ENCODE assay signal across 12 cellular contexts in genomic region chr22:39171623-39172264, GRCh38. TPM values are rescaled to one million over a fixed set of nuclear protein-coding genes. Genes with fewer than 3 reads are reported as not detected.
DNase-seq lines count a peak whose midpoint lies in the region; ATAC-seq and TF ChIP-seq lines count a peak whose summit lies in the region.
"Had no signal": no experiment of that assay in that cellular context is flagged by ENCODE, and none has a peak within 500 bp of the region (broad histone marks: within the 10 kb centered on the region; RNA-seq: fewer than 3 reads in every experiment).

No MANE protein-coding gene starts in this region.

- TF ChIP-seq POLR2A in testis (IDR thresholded peaks at IDR 0.05) = no peak

- peaks cover 34 to 62% of the 10 kb centered on the region in 2 donors for H3K4me1 Mint-ChIP-seq in natural killer cell
- H3K4me1 Mint-ChIP-seq in natural killer cell treated with Interleukin-12 subunit alpha and Interleukin-12 subunit beta and Interleukin-15 and Interleukin-18, amount 100 ng/mL, for 72 hours (ENCODE audit: low read depth in 2 of 2) = peaks cover 27 to 32% of the 10 kb centered on the region in 2 donors
- peaks cover 43% of the 10 kb centered on the region for H3K4me1 Mint-ChIP-seq in T-helper 17 cell
- H3K4me1 Mint-ChIP-seq in activated T-helper 2 cell treated with anti-CD3 and anti-CD28 coated beads, Interferon-gamma antibody, Interleukin-2, Interleukin-4, amounts not matched to agents 10 μg/mL and 5 μg/mL and 100 μg/mL, durations not matched to agents 14 hours and 24 hours and 36 hours (ENCODE audit: low read depth) = peaks cover 23% of the 10 kb centered on the region

- H3K9me3 Mint-ChIP-seq in natural killer cell = no peaks in the 10 kb centered on the region
- H3K9me3 Mint-ChIP-seq in natural killer cell treated with Interleukin-12 subunit alpha and Interleukin-12 subunit beta and Interleukin-15 and Interleukin-18, amount 100 ng/mL, for 72 hours = no peaks in the 10 kb centered on the region
- H3K9me3 Mint-ChIP-seq in activated T-helper 2 cell treated with anti-CD3 and anti-CD28 coated beads, Interferon-gamma antibody, Interleukin-2, Interleukin-4, amounts not matched to agents 10 μg/mL and 5 μg/mL and 100 μg/mL, durations not matched to agents 14 hours and 24 hours and 36 hours = no peaks in the 10 kb centered on the region

- H3K9me3 ChIP-seq in T-helper 17 cell (ENCODE audit: control insufficient read depth, low read length, poor library complexity, severe bottlenecking) (no peaks in the 10 kb centered on the region), testis (no peaks in the 10 kb centered on the region)
- H3K9me3 ChIP-seq: lower lobe of right lung had no signal

- no peak overlapping the region for H3K4me3 ChIP-seq in testis

- H3K27me3 Mint-ChIP-seq in natural killer cell (ENCODE audit: low read depth in 2 of 2) = peaks cover 0 to 6% of the 10 kb centered on the region in 2 donors
- peaks cover 7% of the 10 kb centered on the region in 2 donors for H3K27me3 Mint-ChIP-seq in natural killer cell treated with Interleukin-12 subunit alpha and Interleukin-12 subunit beta and Interleukin-15 and Interleukin-18, amount 100 ng/mL, for 72 hours
- H3K27me3 Mint-ChIP-seq in T-helper 17 cell = peaks cover 14% of the 10 kb centered on the region
- peaks cover 6% of the 10 kb centered on the region for H3K27me3 Mint-ChIP-seq in activated T-helper 2 cell treated with anti-CD3 and anti-CD28 coated beads, Interferon-gamma antibody, Interleukin-2, Interleukin-4, amounts not matched to agents 10 μg/mL and 5 μg/mL and 100 μg/mL, durations not matched to agents 14 hours and 24 hours and 36 hours (ENCODE audit: low read depth)

- TF ChIP-seq CTCF in natural killer cell (IDR thresholded peaks at IDR 0.05) (no peak), testis (IDR thresholded peaks at IDR 0.05) (no peak)

- peak overlapping the region; percentile 71 to 98 for H3K27ac Mint-ChIP-seq in natural killer cell
- no peak overlapping the region for H3K27ac Mint-ChIP-seq in natural killer cell treated with Interleukin-12 subunit alpha and Interleukin-12 subunit beta and Interleukin-15 and Interleukin-18, amount 100 ng/mL, for 72 hours
- peak overlapping the region; percentile 96 for H3K27ac Mint-ChIP-seq in T-helper 17 cell
- no peak overlapping the region for H3K27ac Mint-ChIP-seq in activated T-helper 2 cell treated with anti-CD3 and anti-CD28 coated beads, Interferon-gamma antibody, Interleukin-2, Interleukin-4, amounts not matched to agents 10 μg/mL and 5 μg/mL and 100 μg/mL, durations not matched to agents 14 hours and 24 hours and 36 hours

- ATAC-seq in natural killer cell (no peak), T-helper 17 cell (no peak)
- no peak for ATAC-seq in natural killer cell treated with Interleukin-12 subunit alpha and Interleukin-12 subunit beta and Interleukin-15 and Interleukin-18, amount 100 ng/mL, for 72 hours

- no peaks in the 10 kb centered on the region for H3K27me3 ChIP-seq in testis

- DNase-seq in natural killer cell (no peak), T-helper 17 cell (no peak), mesenteric fat pad (ENCODE audit: low spot score) (peak; percentile 85), testis (no peak), hepatic stellate cell (ENCODE audit: low spot score) (no peak), DMS 273 treated with DMSO at 0.1 percent for 48 hours (lab: John Stamatoyannopoulos, UW) (no peak)
- DNase-seq in natural killer cell treated with Interleukin-12 subunit alpha and Interleukin-12 subunit beta and Interleukin-15 and Interleukin-18, amount 100 ng/mL, for 72 hours (ENCODE audit: low spot score) = no peak
- DNase-seq in activated T-helper 2 cell treated with anti-CD3 and anti-CD28 coated beads, Interferon-gamma antibody, Interleukin-2, Interleukin-4, amounts not matched to agents 10 μg/mL and 5 μg/mL and 100 μg/mL, durations not matched to agents 14 hours and 24 hours and 36 hours (ENCODE audit: low spot score) = no peak
- DNase-seq: effector CD8-positive, alpha-beta T cell; lower lobe of right lung; NK-92 treated with Interleukin-12 subunit alpha and Interleukin-12 subunit beta, amount 100 ng/mL, for 24 hours; stimulated activated CD4-positive, alpha-beta T cell treated with anti-CD3 and anti-CD28 coated beads, Interleukin-2, amount 100 ng/mL, for 24 hours had no signal

- H3K36me3 ChIP-seq in testis (ENCODE audit: low read depth, missing control alignments) = no peaks in the 10 kb centered on the region
- H3K36me3 ChIP-seq: lower lobe of right lung had no signal

- intact Hi-C loops in natural killer cell (cut with micrococcal nuclease) (loop anchor here (1.0 to 10.0 kb wide), 5 partner anchors 19 to 873 kb away; partner anchors contain the start of gene CBX7), testis (cut with DNase I; ENCODE audit: low total_unique reads) (loop anchor here (5.0 to 10.0 kb wide), 2 partner anchors 141 to 353 kb away; partner anchors contain the start of gene ATF4)
- intact Hi-C loops in activated T-helper 2 cell treated with anti-CD3 and anti-CD28 coated beads, Interferon-gamma antibody, Interleukin-2, Interleukin-4, amounts not matched to agents 10 μg/mL and 5 μg/mL and 100 μg/mL, durations not matched to agents 14 hours and 24 hours and 36 hours (cut with micrococcal nuclease) = loop anchor here (1.0 kb wide), 2 partner anchors 135 to 140 kb away; no protein-coding TSS in a partner anchor

- H3K4me3 Mint-ChIP-seq in natural killer cell (peak overlapping the region; percentile 25), T-helper 17 cell (peak overlapping the region; percentile 71)
- no peak overlapping the region for H3K4me3 Mint-ChIP-seq in natural killer cell treated with Interleukin-12 subunit alpha and Interleukin-12 subunit beta and Interleukin-15 and Interleukin-18, amount 100 ng/mL, for 72 hours
- H3K4me3 Mint-ChIP-seq in activated T-helper 2 cell treated with anti-CD3 and anti-CD28 coated beads, Interferon-gamma antibody, Interleukin-2, Interleukin-4, amounts not matched to agents 10 μg/mL and 5 μg/mL and 100 μg/mL, durations not matched to agents 14 hours and 24 hours and 36 hours (ENCODE audit: low read depth) = no peak overlapping the region

- no peak overlapping the region for H3K27ac ChIP-seq in testis
- H3K27ac ChIP-seq: lower lobe of right lung had no signal

- WGBS in testis, 2 donors = 38 to 55% methylated on average over 16 to 17 of the region's 17 CpGs

- H3K36me3 Mint-ChIP-seq in natural killer cell (no peaks in the 10 kb centered on the region), T-helper 17 cell (ENCODE audit: low read depth) (no peaks in the 10 kb centered on the region)
- no peaks in the 10 kb centered on the region for H3K36me3 Mint-ChIP-seq in natural killer cell treated with Interleukin-12 subunit alpha and Interleukin-12 subunit beta and Interleukin-15 and Interleukin-18, amount 100 ng/mL, for 72 hours
- no peaks in the 10 kb centered on the region for H3K36me3 Mint-ChIP-seq in activated T-helper 2 cell treated with anti-CD3 and anti-CD28 coated beads, Interferon-gamma antibody, Interleukin-2, Interleukin-4, amounts not matched to agents 10 μg/mL and 5 μg/mL and 100 μg/mL, durations not matched to agents 14 hours and 24 hours and 36 hours (ENCODE audit: low read depth)

- H3K4me1 ChIP-seq in testis = peaks cover 36% of the 10 kb centered on the region

RNA-seq across cellular contexts. Expression of gene CBX7, which starts 19.3 kb away (rescaled TPM):
- total RNA-seq in natural killer cell (10 to 100 TPM; 49.6 to 52.9 (median 50.0) TPM), T-helper 17 cell (10 to 100 TPM; 73.9 to 87.9 TPM), mesenteric fat pad (30.8 TPM), testis (10 to 100 TPM; 51.3 to 62.8 TPM)
- 10 to 100 TPM in 1 of 2 donors, 1 to 10 TPM in 1; 4.9 to 11.1 TPM for total RNA-seq in natural killer cell treated with Interleukin-12 subunit alpha and Interleukin-12 subunit beta and Interleukin-15 and Interleukin-18, amount 100 ng/mL, for 72 hours
- polyA plus RNA-seq in testis (ENCODE audit: insufficient read depth, low read depth, low replicate concordance) = 25.7 TPM
- total RNA-seq in activated T-helper 2 cell treated with anti-CD3 and anti-CD28 coated beads, Interferon-gamma antibody, Interleukin-2, Interleukin-4, amounts not matched to agents 10 μg/mL and 5 μg/mL and 100 μg/mL, durations not matched to agents 14 hours and 24 hours and 36 hours = 11.6 and 11.8 TPM in 2 replicates

Comparison
In these comparisons a context has a peak if more than half of its experiments do, and no peak if none do; other contexts are left out.
1. H3K27ac Mint-ChIP-seq: peak in natural killer cell (2 of 2) and T-helper 17 cell (single experiment); none in natural killer cell treated with Interleukin-12 subunit alpha and Interleukin-12 subunit beta and Interleukin-15 and Interleukin-18, amount 100 ng/mL, for 72 hours (0 of 2) and activated T-helper 2 cell treated with anti-CD3 and anti-CD28 coated beads, Interferon-gamma antibody, Interleukin-2, Interleukin-4, amounts not matched to agents 10 μg/mL and 5 μg/mL and 100 μg/mL, durations not matched to agents 14 hours and 24 hours and 36 hours (single experiment).
2. H3K4me3 Mint-ChIP-seq: peak in natural killer cell (single experiment) and T-helper 17 cell (single experiment); none in natural killer cell treated with Interleukin-12 subunit alpha and Interleukin-12 subunit beta and Interleukin-15 and Interleukin-18, amount 100 ng/mL, for 72 hours (single experiment) and activated T-helper 2 cell treated with anti-CD3 and anti-CD28 coated beads, Interferon-gamma antibody, Interleukin-2, Interleukin-4, amounts not matched to agents 10 μg/mL and 5 μg/mL and 100 μg/mL, durations not matched to agents 14 hours and 24 hours and 36 hours (single experiment).